ENCODE assay signal across 8 cellular contexts in genomic region chr18:63979409-63979908, GRCh38. TPM values are rescaled to one million over a fixed set of nuclear protein-coding genes. Genes with fewer than 3 reads are reported as not detected.
A peak's percentile ranks its signal among the peaks of the same experiment; 100 is the strongest.
DNase-seq lines count a peak whose midpoint lies in the region; ATAC-seq and TF ChIP-seq lines count a peak whose summit lies in the region.

No MANE protein-coding gene starts in this region.

- no peaks in the 10 kb centered on the region for H3K27me3 ChIP-seq in fibroblast of lung (ENCODE audit: control insufficient read depth, insufficient read depth, low read length)

- peak; percentile 76 for ATAC-seq in GM18517 (IDR thresholded peaks at IDR 0.05; ENCODE audit: unreplicated experiment)
- ATAC-seq in HG03064 (IDR thresholded peaks at IDR 0.05; ENCODE audit: low read depth, unreplicated experiment): peak; percentile 63
- peak in 1 of 2 donors; percentile 47 for ATAC-seq in natural killer cell treated with Interleukin-12 subunit alpha and Interleukin-12 subunit beta and Interleukin-15 and Interleukin-18, amount 100 ng/mL, for 72 hours
- ATAC-seq in GM21423 (IDR thresholded peaks at IDR 0.05; ENCODE audit: unreplicated experiment): no peak

- DNase-seq in CD1c-positive myeloid dendritic cell (ENCODE audit: extremely low spot score) (peak; percentile 77), NCI-H2196 treated with DMSO at 0.1 percent for 48 hours (lab: John Stamatoyannopoulos, UW; ENCODE audit: unreplicated experiment) (peak; percentile 44), fibroblast of lung (ENCODE audit: low read depth in 2 of 2) (peak; percentile 69 to 76)
- DNase-seq in activated CD4-positive, alpha-beta memory T cell treated with anti-CD3 and anti-CD28 coated beads for 36 hours: peak; percentile 36
- DNase-seq in natural killer cell treated with Interleukin-12 subunit alpha and Interleukin-12 subunit beta and Interleukin-15 and Interleukin-18, amount 100 ng/mL, for 72 hours (ENCODE audit: low spot score): no peak

- H3K9me3 Mint-ChIP-seq in activated CD4-positive, alpha-beta memory T cell treated with anti-CD3 and anti-CD28 coated beads for 36 hours: no peaks in the 10 kb centered on the region
- H3K9me3 Mint-ChIP-seq in natural killer cell treated with Interleukin-12 subunit alpha and Interleukin-12 subunit beta and Interleukin-15 and Interleukin-18, amount 100 ng/mL, for 72 hours: no peaks in the 10 kb centered on the region

- peaks cover 10% of the 10 kb centered on the region for H3K79me2 ChIP-seq in fibroblast of lung (ENCODE audit: control insufficient read depth, insufficient read depth, low read length)

- peak overlapping the region; percentile 77 for H2AFZ ChIP-seq in fibroblast of lung (ENCODE audit: low read length)

- no peaks in the 10 kb centered on the region for H4K20me1 ChIP-seq in fibroblast of lung (ENCODE audit: control insufficient read depth, extremely low read depth, insufficient read depth, low read length)

- H3K4me3 Mint-ChIP-seq in activated CD4-positive, alpha-beta memory T cell treated with anti-CD3 and anti-CD28 coated beads for 36 hours: no peak overlapping the region
- peak overlapping the region; percentile 27 for H3K4me3 Mint-ChIP-seq in natural killer cell treated with Interleukin-12 subunit alpha and Interleukin-12 subunit beta and Interleukin-15 and Interleukin-18, amount 100 ng/mL, for 72 hours

- POLR2A ChIA-PET in activated CD4-positive, alpha-beta memory T cell treated with anti-CD3 and anti-CD28 coated beads for 36 hours (lab: Charles Lee): no interaction called here

- peaks cover 5% of the 10 kb centered on the region for H3K36me3 ChIP-seq in fibroblast of lung (ENCODE audit: control insufficient read depth, insufficient read depth, low read length)

- no peaks in the 10 kb centered on the region for H3K27me3 Mint-ChIP-seq in activated CD4-positive, alpha-beta memory T cell treated with anti-CD3 and anti-CD28 coated beads for 36 hours
- H3K27me3 Mint-ChIP-seq in natural killer cell treated with Interleukin-12 subunit alpha and Interleukin-12 subunit beta and Interleukin-15 and Interleukin-18, amount 100 ng/mL, for 72 hours: no peaks in the 10 kb centered on the region

- peaks cover 21% of the 10 kb centered on the region for H3K4me1 Mint-ChIP-seq in activated CD4-positive, alpha-beta memory T cell treated with anti-CD3 and anti-CD28 coated beads for 36 hours (ENCODE audit: low read depth)
- H3K4me1 Mint-ChIP-seq in natural killer cell treated with Interleukin-12 subunit alpha and Interleukin-12 subunit beta and Interleukin-15 and Interleukin-18, amount 100 ng/mL, for 72 hours (ENCODE audit: low read depth in 2 of 2): peaks cover 21 to 32% of the 10 kb centered on the region in 2 donors

- peak overlapping the region; percentile 95 for H3K4me2 ChIP-seq in fibroblast of lung (ENCODE audit: extremely low read depth, insufficient read depth, low read length)

- peak overlapping the region; percentile 32 for H3K9ac ChIP-seq in fibroblast of lung (ENCODE audit: insufficient read depth, low read length)

- peak overlapping the region; percentile 58 for H3K27ac ChIP-seq in fibroblast of lung (ENCODE audit: insufficient read depth, low read length)

- H3K9me3 ChIP-seq in fibroblast of lung (ENCODE audit: control insufficient read depth, insufficient read depth, low read depth, low read length): no peaks in the 10 kb centered on the region

- peaks cover 38% of the 10 kb centered on the region for H3K36me3 Mint-ChIP-seq in activated CD4-positive, alpha-beta memory T cell treated with anti-CD3 and anti-CD28 coated beads for 36 hours
- H3K36me3 Mint-ChIP-seq in natural killer cell treated with Interleukin-12 subunit alpha and Interleukin-12 subunit beta and Interleukin-15 and Interleukin-18, amount 100 ng/mL, for 72 hours: peaks cover 6% of the 10 kb centered on the region

- intact Hi-C loops in activated CD4-positive, alpha-beta memory T cell treated with anti-CD3 and anti-CD28 coated beads for 36 hours (cut with micrococcal nuclease): loop anchor here (1.0 to 5.0 kb wide), 7 partner anchors 9 to 461 kb away; partner anchors contain the start of gene SERPINB8

- peak overlapping the region; percentile 46 to 58 (median 54) for H3K4me3 ChIP-seq in fibroblast of lung (replicated peaks in 1 of 4; ENCODE audit: control extremely low read depth in 1 of 4, insufficient read depth in 1 of 4, low read depth in 3 of 4, low read length in 4 of 4)

- H3K4me1 ChIP-seq in fibroblast of lung (ENCODE audit: control insufficient read depth, extremely low read depth, insufficient read depth, low read length): peaks cover 3% of the 10 kb centered on the region

- no peak overlapping the region for H3K27ac Mint-ChIP-seq in activated CD4-positive, alpha-beta memory T cell treated with anti-CD3 and anti-CD28 coated beads for 36 hours
- H3K27ac Mint-ChIP-seq in natural killer cell treated with Interleukin-12 subunit alpha and Interleukin-12 subunit beta and Interleukin-15 and Interleukin-18, amount 100 ng/mL, for 72 hours: peak overlapping the region in 1 of 2 donors; percentile 4

- peak; percentile 91 to 96 for TF ChIP-seq CTCF in fibroblast of lung (conservative IDR thresholded peaks at IDR 0.05 in 1 of 2, IDR thresholded peaks at IDR 0.05 in 1 of 2; ENCODE audit: low read depth in 1 of 2, low read length in 2 of 2)

- CTCF ChIA-PET in activated CD4-positive, alpha-beta memory T cell treated with anti-CD3 and anti-CD28 coated beads for 36 hours (lab: Charles Lee): interaction anchor here (0.5 to 1.0 kb wide), 6 partner anchors 9 to 461 kb away, joined by 3 read pairs; partner anchors contain the start of gene SERPINB8

RNA-seq across cellular contexts. Expression of gene SERPINB8, which starts 9.6 kb away (rescaled TPM):
- 10 to 100 TPM; 14.6 to 14.9 TPM for total RNA-seq in activated CD4-positive, alpha-beta memory T cell treated with anti-CD3 and anti-CD28 coated beads for 36 hours
- total RNA-seq in fibroblast of lung: 8.7 and 9.7 TPM in 2 replicates
- polyA plus RNA-seq in fibroblast of lung: 21.0 and 24.8 TPM in 2 replicates
- polyA plus RNA-seq in fibroblast of lung (2012): 18.9 and 20.8 TPM in 2 replicates
- 7.9 and 14.4 TPM in 2 replicates for polyA minus RNA-seq in fibroblast of lung (ENCODE audit: low replicate concordance)
- 10 to 100 TPM; 15.9 to 86.0 TPM for total RNA-seq in natural killer cell treated with Interleukin-12 subunit alpha and Interleukin-12 subunit beta and Interleukin-15 and Interleukin-18, amount 100 ng/mL, for 72 hours

RNA-seq across cellular contexts. Expression of gene HMSD, which starts 30.4 kb away (rescaled TPM):
- total RNA-seq in activated CD4-positive, alpha-beta memory T cell treated with anti-CD3 and anti-CD28 coated beads for 36 hours: 10 to 100 TPM; 18.9 to 19.5 TPM
- total RNA-seq in fibroblast of lung: 0.83 TPM in 1 of 2 replicates, not detected in the other
- polyA plus RNA-seq in fibroblast of lung: 0.56 and 4.3 TPM in 2 replicates
- polyA plus RNA-seq in fibroblast of lung (2012): 6.5 and 17.6 TPM in 2 replicates
- polyA minus RNA-seq in fibroblast of lung (ENCODE audit: low replicate concordance): 0.22 TPM in 1 of 2 replicates, not detected in the other
- 10 to 100 TPM; 10.3 to 55.4 TPM for total RNA-seq in natural killer cell treated with Interleukin-12 subunit alpha and Interleukin-12 subunit beta and Interleukin-15 and Interleukin-18, amount 100 ng/mL, for 72 hours
